Comparison of ENCODE assay signal across 13 cellular contexts in genomic region chr9:133342083-133342406, GRCh38. TPM values are rescaled to one million over a fixed set of nuclear protein-coding genes. Genes with fewer than 3 reads are reported as not detected.
DNase-seq lines count a peak whose midpoint lies in the region; ATAC-seq and TF ChIP-seq lines count a peak whose summit lies in the region.
"Had no signal": no experiment of that assay in that cellular context is flagged by ENCODE, and none has a peak within 500 bp of the region (broad histone marks: within the 10 kb centered on the region; RNA-seq: fewer than 3 reads in every experiment).

No MANE protein-coding gene starts in this region.

- no peak for ATAC-seq in HG02884 (IDR thresholded peaks at IDR 0.05; ENCODE audit: unreplicated experiment)

- DNase-seq in BE2C (no peak), GM13977 (ENCODE audit: low spot score) (no peak), adrenal gland (peak in 1 of 7 donors; percentile 17), kidney epithelial cell (ENCODE audit: low read depth) (no peak), glomerular visceral epithelial cell (ENCODE audit: extremely low spot score) (no peak), AG08395 (ENCODE audit: low spot score) (no peak), DMS79 (lab: John Stamatoyannopoulos, UW) (no peak)
- DNase-seq: central memory CD4-positive, alpha-beta T cell; NCI-H345 had no signal

- WGBS in adrenal gland, 4 donors = 79 to 87% (median 85%) methylated on average over 12 of the region's 12 CpGs

- H3K36me3 ChIP-seq in BE2C (peaks cover 67% of the 10 kb centered on the region), adrenal gland (replicated peaks in 1 of 2) (peaks cover 0 to 56% of the 10 kb centered on the region in 2 donors), kidney epithelial cell (ENCODE audit: control insufficient read depth, insufficient read depth, low read length) (peaks cover 1% of the 10 kb centered on the region)

- H3K4me3 ChIP-seq in BE2C (ENCODE audit: low read depth, low read length) (no peak overlapping the region), adrenal gland (no peak overlapping the region), kidney epithelial cell (ENCODE audit: low read depth, low read length) (no peak overlapping the region)
- H3K4me3 ChIP-seq: SK-N-MC, smooth muscle cell had no signal

- in situ Hi-C loops in GM13977 (cut with MboI; ENCODE audit: low pct_unique_long_range_greater_than_20kb, low sequenced_read_pairs, unreplicated experiment) = no loop called here

- H3K9me3 ChIP-seq in BE2C (no peaks in the 10 kb centered on the region), adrenal gland (replicated peaks in 1 of 3) (no peaks in the 10 kb centered on the region)
- H3K9me3 ChIP-seq: heart left ventricle had no signal

- no peak for TF ChIP-seq POLR2A in adrenal gland (IDR thresholded peaks at IDR 0.05)

- peak overlapping the region in 3 of 5 donors; percentile 61 to 89 (median 85) for H3K27ac ChIP-seq in adrenal gland
- H3K27ac ChIP-seq: SK-N-MC had no signal

- H3K27me3 ChIP-seq in BE2C (no peaks in the 10 kb centered on the region), adrenal gland (no peaks in the 10 kb centered on the region), kidney epithelial cell (ENCODE audit: control insufficient read depth, insufficient read depth, low read length) (no peaks in the 10 kb centered on the region)
- H3K27me3 ChIP-seq: heart left ventricle had no signal

- TF ChIP-seq CTCF in BE2C (IDR thresholded peaks at IDR 0.05; ENCODE audit: low read depth, low read length) (peak; percentile 46), GM13977 (IDR thresholded peaks at IDR 0.05; ENCODE audit: extremely low read depth, insufficient read depth, missing control alignments) (peak; percentile 23), adrenal gland (IDR thresholded peaks at IDR 0.05) (no peak), kidney epithelial cell (IDR thresholded peaks at IDR 0.05; ENCODE audit: insufficient read depth, low read length, poor library complexity, severe bottlenecking) (peak; percentile 33)

- intact Hi-C loops in adrenal gland (cut with DNase I) = no loop called here

- H3K4me1 ChIP-seq in BE2C (no peaks in the 10 kb centered on the region; the same call in 1 of the 2 replicates), adrenal gland (replicated peaks in 1 of 2) (peaks cover 13 to 33% of the 10 kb centered on the region in 2 donors)

RNA-seq across cellular contexts. Expression of gene MED22, which starts 5.9 kb away (rescaled TPM):
- polyA plus RNA-seq in BE2C (2012; ENCODE audit: insufficient read depth, insufficient read length, low read depth) = 62.3 TPM
- total RNA-seq in adrenal gland (10 to 100 TPM; 13.2 to 38.0 (median 34.5) TPM), kidney epithelial cell (42.0 and 51.8 TPM in 2 replicates)
- polyA plus RNA-seq in adrenal gland = 10 to 100 TPM; 11.4 to 21.3 (median 17.8) TPM

RNA-seq across cellular contexts. Expression of gene RPL7A, which starts 6.0 kb away (rescaled TPM):
- 1,628 TPM for polyA plus RNA-seq in BE2C (2012; ENCODE audit: insufficient read depth, insufficient read length, low read depth)
- total RNA-seq in adrenal gland (1,000 to 10,000 TPM; 1,947 to 3,128 (median 2,296) TPM), kidney epithelial cell (2,183 and 2,339 TPM in 2 replicates)
- polyA plus RNA-seq in adrenal gland = 1,000 to 10,000 TPM; 1,875 to 3,598 (median 2,830) TPM

RNA-seq across cellular contexts. Expression of gene SURF6, which starts 6.1 kb away (rescaled TPM):
- 107 TPM for polyA plus RNA-seq in BE2C (2012; ENCODE audit: insufficient read depth, insufficient read length, low read depth)
- 10 to 100 TPM in 7 of 8 donors, 1 to 10 TPM in 1; 6.2 to 30.2 (median 22.0) TPM for total RNA-seq in adrenal gland
- 10 to 100 TPM; 18.7 to 36.4 (median 23.4) TPM for polyA plus RNA-seq in adrenal gland
- total RNA-seq in kidney epithelial cell = 17.4 and 30.8 TPM in 2 replicates

RNA-seq across cellular contexts. Expression of gene SURF1, which starts 14.2 kb away (rescaled TPM):
- 109 TPM for polyA plus RNA-seq in BE2C (2012; ENCODE audit: insufficient read depth, insufficient read length, low read depth)
- total RNA-seq in adrenal gland = 100 to 1,000 TPM in 1 of 8 donors, 10 to 100 TPM in 7; 53.0 to 111 (median 72.8) TPM
- polyA plus RNA-seq in adrenal gland = 10 to 100 TPM; 55.7 to 96.3 (median 79.9) TPM
- 39.2 and 56.4 TPM in 2 replicates for total RNA-seq in kidney epithelial cell

RNA-seq across cellular contexts. Expression of gene SURF2, which starts 14.3 kb away (rescaled TPM):
- polyA plus RNA-seq in BE2C (2012; ENCODE audit: insufficient read depth, insufficient read length, low read depth) = 240 TPM
- total RNA-seq in adrenal gland = 10 to 100 TPM; 13.4 to 29.2 (median 20.5) TPM
- polyA plus RNA-seq in adrenal gland = 10 to 100 TPM; 19.9 to 53.0 (median 41.4) TPM
- total RNA-seq in kidney epithelial cell = 38.7 and 51.5 TPM in 2 replicates

Comparison
In these comparisons a context has a peak if more than half of its experiments do, and no peak if none do; other contexts are left out.
1. CTCF ChIP-seq: peak in BE2C (single experiment), GM13977 (single experiment) and kidney epithelial cell (single experiment); none in adrenal gland (0 of 6).